8 cellular contexts compared by ENCODE assay signal in the genomic region with DNA sequence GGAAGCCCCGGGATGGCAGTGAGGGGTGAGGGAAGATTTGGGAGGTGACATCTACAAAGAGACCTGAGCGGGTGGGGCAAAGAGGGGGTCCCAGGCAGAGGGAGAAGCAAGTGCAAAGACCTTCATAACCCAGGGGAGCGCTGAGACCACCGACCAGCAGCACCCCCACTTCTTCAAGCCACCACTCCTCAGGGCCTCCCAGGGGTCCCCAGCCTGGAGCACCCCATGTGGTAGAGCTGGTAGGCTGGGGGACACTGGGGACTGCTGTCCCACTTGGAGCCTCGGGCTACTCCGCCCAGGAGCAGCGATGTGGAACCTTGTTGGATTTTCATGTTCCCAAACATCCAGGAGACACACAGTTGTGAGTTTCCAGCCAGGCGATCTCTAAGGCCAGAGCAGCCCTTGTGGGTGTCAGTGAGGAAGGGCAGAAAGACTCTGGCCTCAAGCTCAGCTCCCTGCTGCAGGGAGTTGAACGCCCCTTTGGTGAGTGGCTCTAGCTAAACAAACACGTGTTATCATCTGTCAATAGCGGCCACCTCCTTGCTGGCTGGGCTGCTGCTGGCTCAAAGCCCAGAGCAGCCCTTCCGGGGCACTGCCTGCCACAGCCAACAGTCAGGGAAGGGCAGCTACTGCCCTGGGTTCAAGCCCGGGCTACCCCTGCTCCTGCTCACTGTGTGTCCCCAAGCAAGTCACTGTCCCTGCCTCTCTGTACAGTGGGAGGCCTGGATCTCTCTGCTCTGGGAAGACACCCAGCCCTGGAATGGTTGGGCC. TPM values are rescaled to one million over a fixed set of nuclear protein-coding genes. Genes with fewer than 3 reads are reported as not detected.
DNase-seq lines count a peak whose midpoint lies in the region; ATAC-seq lines count a peak whose summit lies in the region.

No MANE protein-coding gene starts in this region.

- DNase-seq in COLO668 (lab: John Stamatoyannopoulos, UW; ENCODE audit: unreplicated experiment) (peak; percentile 81), NCI-H1417 (lab: John Stamatoyannopoulos, UW) (peak; percentile 37 to 91 (median 79)), astrocyte of the hippocampus (ENCODE audit: low read depth, low spot score) (peak; percentile 66), mesenchymal stem cell (peak; percentile 18), D341Med (ENCODE audit: low spot score) (no peak)
- DNase-seq in activated T-helper 2 cell treated with anti-CD3 and anti-CD28 coated beads, Interferon-gamma antibody, Interleukin-2, Interleukin-4, amounts not matched to agents 10 μg/mL and 5 μg/mL and 100 μg/mL, durations not matched to agents 14 hours and 24 hours and 36 hours (ENCODE audit: low spot score) = no peak

- H3K18ac ChIP-seq in mesenchymal stem cell (ENCODE audit: low read depth in 1 of 2, low read length in 2 of 2) = no peak overlapping the region

- no peak overlapping the region for H3K14ac ChIP-seq in mesenchymal stem cell (ENCODE audit: low read length in 2 of 2)

- H2BK5ac ChIP-seq in mesenchymal stem cell (ENCODE audit: low read depth, low read length, poor library complexity, severe bottlenecking) = no peak overlapping the region

- no peak overlapping the region for H2AFZ ChIP-seq in mesenchymal stem cell (ENCODE audit: low read depth, low read length)

- H2BK12ac ChIP-seq in mesenchymal stem cell (ENCODE audit: low read length in 2 of 2) = no peak overlapping the region

- no peak overlapping the region for H3K4ac ChIP-seq in mesenchymal stem cell (ENCODE audit: low read depth in 1 of 2, low read length in 2 of 2)

- H3K9me3 Mint-ChIP-seq in activated T-helper 2 cell treated with anti-CD3 and anti-CD28 coated beads, Interferon-gamma antibody, Interleukin-2, Interleukin-4, amounts not matched to agents 10 μg/mL and 5 μg/mL and 100 μg/mL, durations not matched to agents 14 hours and 24 hours and 36 hours = no peaks in the 10 kb centered on the region

- no peak overlapping the region for H4K91ac ChIP-seq in mesenchymal stem cell (ENCODE audit: low read length)

- no peak overlapping the region for H3K4me3 ChIP-seq in mesenchymal stem cell (ENCODE audit: insufficient read depth in 1 of 2, low read depth in 1 of 2, low read length in 2 of 2)

- H2BK15ac ChIP-seq in mesenchymal stem cell (ENCODE audit: low read depth, poor library complexity, severe bottlenecking) = no peak overlapping the region

- H3K27me3 ChIP-seq in mesenchymal stem cell (ENCODE audit: control insufficient read depth in 1 of 2, insufficient read depth in 1 of 2, low read length in 2 of 2) = peaks cover 0 to 19% of the 10 kb centered on the region in 2 experiments

- no peak overlapping the region for H2BK120ac ChIP-seq in mesenchymal stem cell (ENCODE audit: low read depth, low read length)

- ATAC-seq in HG03460 (IDR thresholded peaks at IDR 0.05; ENCODE audit: unreplicated experiment) (no peak), GM19395 (IDR thresholded peaks at IDR 0.05; ENCODE audit: unreplicated experiment) (no peak)

- H3K4me1 ChIP-seq in mesenchymal stem cell (ENCODE audit: control insufficient read depth, insufficient read depth, low read depth, low read length) = peaks cover 24% of the 10 kb centered on the region

- H3K9ac ChIP-seq in mesenchymal stem cell (ENCODE audit: low read length) = no peak overlapping the region

- no peak overlapping the region for H3K27ac ChIP-seq in mesenchymal stem cell (ENCODE audit: low read length, poor library complexity, severe bottlenecking)

- no peak overlapping the region for H3K27ac Mint-ChIP-seq in activated T-helper 2 cell treated with anti-CD3 and anti-CD28 coated beads, Interferon-gamma antibody, Interleukin-2, Interleukin-4, amounts not matched to agents 10 μg/mL and 5 μg/mL and 100 μg/mL, durations not matched to agents 14 hours and 24 hours and 36 hours

- no peak overlapping the region for H3K4me3 Mint-ChIP-seq in activated T-helper 2 cell treated with anti-CD3 and anti-CD28 coated beads, Interferon-gamma antibody, Interleukin-2, Interleukin-4, amounts not matched to agents 10 μg/mL and 5 μg/mL and 100 μg/mL, durations not matched to agents 14 hours and 24 hours and 36 hours (ENCODE audit: low read depth)

- H3K4me1 Mint-ChIP-seq in activated T-helper 2 cell treated with anti-CD3 and anti-CD28 coated beads, Interferon-gamma antibody, Interleukin-2, Interleukin-4, amounts not matched to agents 10 μg/mL and 5 μg/mL and 100 μg/mL, durations not matched to agents 14 hours and 24 hours and 36 hours (ENCODE audit: low read depth) = peaks cover 6% of the 10 kb centered on the region

- intact Hi-C loops in activated T-helper 2 cell treated with anti-CD3 and anti-CD28 coated beads, Interferon-gamma antibody, Interleukin-2, Interleukin-4, amounts not matched to agents 10 μg/mL and 5 μg/mL and 100 μg/mL, durations not matched to agents 14 hours and 24 hours and 36 hours (cut with micrococcal nuclease) = no loop called here

- H3K4me2 ChIP-seq in mesenchymal stem cell (ENCODE audit: low read length, poor library complexity, severe bottlenecking) = no peak overlapping the region

- H3K36me3 ChIP-seq in mesenchymal stem cell (ENCODE audit: control insufficient read depth in 1 of 2, insufficient read depth in 2 of 2, low read depth in 1 of 2, low read length in 2 of 2) = no peaks in the 10 kb centered on the region

- H3K23ac ChIP-seq in mesenchymal stem cell (ENCODE audit: low read length in 2 of 2) = no peak overlapping the region

- H3K9me3 ChIP-seq in mesenchymal stem cell (ENCODE audit: control insufficient read depth, low read length) = no peaks in the 10 kb centered on the region

- H3K79me1 ChIP-seq in mesenchymal stem cell (replicated peaks; ENCODE audit: low read length, poor library complexity, severe bottlenecking) = no peaks in the 10 kb centered on the region

- no peak overlapping the region for H2AK5ac ChIP-seq in mesenchymal stem cell (ENCODE audit: low read length, severe bottlenecking)

- no peaks in the 10 kb centered on the region for H3K27me3 Mint-ChIP-seq in activated T-helper 2 cell treated with anti-CD3 and anti-CD28 coated beads, Interferon-gamma antibody, Interleukin-2, Interleukin-4, amounts not matched to agents 10 μg/mL and 5 μg/mL and 100 μg/mL, durations not matched to agents 14 hours and 24 hours and 36 hours (ENCODE audit: low read depth)

- 63% methylated on average over 10 of the region's 13 CpGs for WGBS in mesenchymal stem cell

- H4K8ac ChIP-seq in mesenchymal stem cell (ENCODE audit: low read length) = peak overlapping the region; percentile 38

- H3K36me3 Mint-ChIP-seq in activated T-helper 2 cell treated with anti-CD3 and anti-CD28 coated beads, Interferon-gamma antibody, Interleukin-2, Interleukin-4, amounts not matched to agents 10 μg/mL and 5 μg/mL and 100 μg/mL, durations not matched to agents 14 hours and 24 hours and 36 hours (ENCODE audit: low read depth) = no peaks in the 10 kb centered on the region

RNA-seq across cellular contexts. Expression of gene CHKA, which starts 25.7 kb away (rescaled TPM):
- polyA plus RNA-seq in mesenchymal stem cell (2013, experiment 1 of 2) = 22.7 TPM
- 22.9 TPM for polyA plus RNA-seq in mesenchymal stem cell (2013, experiment 2 of 2)
- total RNA-seq in activated T-helper 2 cell treated with anti-CD3 and anti-CD28 coated beads, Interferon-gamma antibody, Interleukin-2, Interleukin-4, amounts not matched to agents 10 μg/mL and 5 μg/mL and 100 μg/mL, durations not matched to agents 14 hours and 24 hours and 36 hours = 16.9 and 20.4 TPM in 2 replicates

Comparison
In these comparisons a context has a peak if more than half of its experiments do, and no peak if none do; other contexts are left out.
1. DNase-seq: peak in COLO668 (single experiment), NCI-H1417 (3 of 3), astrocyte of the hippocampus (single experiment) and mesenchymal stem cell (single experiment); none in D341Med (single experiment) and activated T-helper 2 cell treated with anti-CD3 and anti-CD28 coated beads, Interferon-gamma antibody, Interleukin-2, Interleukin-4, amounts not matched to agents 10 μg/mL and 5 μg/mL and 100 μg/mL, durations not matched to agents 14 hours and 24 hours and 36 hours (single experiment).